Comparison of ENCODE assay signal across 8 cellular contexts in genomic region chr9:33024966-33025571, GRCh38. TPM values are rescaled to one million over a fixed set of nuclear protein-coding genes. Genes with fewer than 3 reads are reported as not detected.
DNase-seq lines count a peak whose midpoint lies in the region; ATAC-seq and TF ChIP-seq lines count a peak whose summit lies in the region.

Gene DNAJA1, plus strand, starts transcription at chr9:33025273. Its CDS starts 1,212 bp downstream, at chr9:33026485.

- no peaks in the 10 kb centered on the region for H3K9me3 Mint-ChIP-seq in Caco-2 (ENCODE audit: unreplicated experiment)
- no peaks in the 10 kb centered on the region for H3K9me3 Mint-ChIP-seq in activated CD8-positive, alpha-beta memory T cell treated with anti-CD3 and anti-CD28 coated beads, Interleukin-2, amount 10 ng/mL, durations not matched to agents 7 days and 5 days (ENCODE audit: low read depth)

- POLR2A ChIA-PET in Caco-2 (lab: Charles Lee): interaction anchor here (0.6 to 2.1 kb wide), 20 partner anchors 9 to 474 kb away, joined by 3 to 13 read pairs (median 4); partner anchors contain the start of genes APTX, B4GALT1, NFX1 and NOL6

- H3K4me3 ChIP-seq in Caco-2 (ENCODE audit: low read depth, low read length): peak within 1 kb of the TSS; percentile 100
- peak within 1 kb of the TSS; percentile 95 for H3K4me3 ChIP-seq in endocrine pancreas (ENCODE audit: control insufficient read depth, insufficient read depth, low read length)
- H3K4me3 ChIP-seq in mesodermal cell (ENCODE audit: extremely low read depth, insufficient read depth, low read length, poor library complexity, severe bottlenecking): peak within 1 kb of the TSS; percentile 94

- no peak for TF ChIP-seq CTCF in Caco-2 (IDR thresholded peaks at IDR 0.05; ENCODE audit: insufficient read depth in 1 of 2, low read depth in 1 of 2, low read length in 1 of 2, severe bottlenecking in 1 of 2, unreplicated experiment in 1 of 2)

- intact Hi-C loops in Caco-2 (cut with micrococcal nuclease; ENCODE audit: unreplicated experiment): loop anchor here (1.0 to 2.0 kb wide), 2 partner anchors 20 to 24 kb away; partner anchors contain the start of gene APTX

- H3K27ac Mint-ChIP-seq in Caco-2 (ENCODE audit: unreplicated experiment): peak within 1 kb of the TSS; percentile 87
- peak within 1 kb of the TSS; percentile 94 for H3K27ac Mint-ChIP-seq in activated CD8-positive, alpha-beta memory T cell treated with anti-CD3 and anti-CD28 coated beads, Interleukin-2, amount 10 ng/mL, durations not matched to agents 7 days and 5 days

- peaks cover 20% of the 10 kb centered on the region for H3K4me1 Mint-ChIP-seq in Caco-2 (ENCODE audit: low read depth, unreplicated experiment)
- H3K4me1 Mint-ChIP-seq in activated CD8-positive, alpha-beta memory T cell treated with anti-CD3 and anti-CD28 coated beads, Interleukin-2, amount 10 ng/mL, durations not matched to agents 7 days and 5 days: peaks cover 62% of the 10 kb centered on the region

- H3K4me1 ChIP-seq in Caco-2 (peaks cover 28% of the 10 kb centered on the region), endocrine pancreas (ENCODE audit: control insufficient read depth, insufficient read depth, low read length) (peaks cover 21% of the 10 kb centered on the region), mesodermal cell (ENCODE audit: control insufficient read depth, insufficient read depth, low read length, poor library complexity, severe bottlenecking) (peaks cover 16% of the 10 kb centered on the region)

- H3K4me3 Mint-ChIP-seq in Caco-2 (ENCODE audit: unreplicated experiment): peak within 1 kb of the TSS; percentile 86
- H3K4me3 Mint-ChIP-seq in activated CD8-positive, alpha-beta memory T cell treated with anti-CD3 and anti-CD28 coated beads, Interleukin-2, amount 10 ng/mL, durations not matched to agents 7 days and 5 days: peak within 1 kb of the TSS; percentile 96

- H3K27me3 ChIP-seq in Caco-2 (replicated peaks; ENCODE audit: control insufficient read depth, insufficient read depth, low read length): no peaks in the 10 kb centered on the region
- H3K27me3 ChIP-seq in endocrine pancreas (ENCODE audit: control insufficient read depth, insufficient read depth, low read length): no peaks in the 10 kb centered on the region

- 0% methylated on average over 60 to 61 of the region's 61 CpGs for WGBS in mesodermal cell (ENCODE audit: insufficient coverage in 2 of 2), 2 experiments

- H3K27ac ChIP-seq in mesodermal cell (ENCODE audit: low read depth, low read length, severe bottlenecking): peak within 1 kb of the TSS; percentile 98

- peak; percentile 90 for ATAC-seq in GM21360 (IDR thresholded peaks at IDR 0.05; ENCODE audit: unreplicated experiment)
- ATAC-seq in activated CD8-positive, alpha-beta memory T cell treated with anti-CD3 and anti-CD28 coated beads, Interleukin-2, amount 10 ng/mL, durations not matched to agents 7 days and 5 days: peak; percentile 81

- H3K9ac ChIP-seq in endocrine pancreas (ENCODE audit: control insufficient read depth, insufficient read depth, low read length): peak within 1 kb of the TSS; percentile 99

- peaks cover 63% of the 10 kb centered on the region for H3K36me3 Mint-ChIP-seq in Caco-2 (ENCODE audit: insufficient read depth, unreplicated experiment)
- peaks cover 50% of the 10 kb centered on the region for H3K36me3 Mint-ChIP-seq in activated CD8-positive, alpha-beta memory T cell treated with anti-CD3 and anti-CD28 coated beads, Interleukin-2, amount 10 ng/mL, durations not matched to agents 7 days and 5 days

- no TSS peak for BruUV-seq in Caco-2 (replicated peaks; lab: Mats Ljungman, UMichigan)

- H3K9me3 ChIP-seq in Caco-2 (no peaks in the 10 kb centered on the region), endocrine pancreas (ENCODE audit: control insufficient read depth, low read length) (no peaks in the 10 kb centered on the region), mesodermal cell (ENCODE audit: control insufficient read depth, low read length) (no peaks in the 10 kb centered on the region)

- DNase-seq in Caco-2: peak; percentile 93 to 97
- DNase-seq in HT-29 (ENCODE audit: low spot score): peak; percentile 95
- peak; percentile 84 for DNase-seq in NOMO-1 treated with DMSO at 0.1 percent for 48 hours (lab: John Stamatoyannopoulos, UW; ENCODE audit: unreplicated experiment)
- peak; percentile 95 for DNase-seq in activated CD8-positive, alpha-beta memory T cell treated with anti-CD3 and anti-CD28 coated beads, Interleukin-2, amount 10 ng/mL, durations not matched to agents 7 days and 5 days
- DNase-seq in stimulated activated CD8-positive, alpha-beta memory T cell treated with anti-CD3 and anti-CD28 coated beads, Interleukin-15, amount 100 ng/mL, for 24 hours (ENCODE audit: low read depth): peak; percentile 95

- H3K36me3 ChIP-seq in Caco-2 (ENCODE audit: control insufficient read depth, insufficient read depth, low read length) (peaks cover 1% of the 10 kb centered on the region; the same call in 1 of the 2 replicates), endocrine pancreas (ENCODE audit: control insufficient read depth, insufficient read depth, low read length) (peaks cover 4% of the 10 kb centered on the region), mesodermal cell (ENCODE audit: control insufficient read depth, insufficient read depth, low read length) (peaks cover 55% of the 10 kb centered on the region)

- CTCF ChIA-PET in Caco-2 (lab: Charles Lee): interaction anchor here (0.5 to 0.7 kb wide), 2 partner anchors 240 to 265 kb away, joined by 4 read pairs; partner anchors contain the start of genes BAG1, CHMP5 and NFX1
- CTCF ChIA-PET in activated CD8-positive, alpha-beta memory T cell treated with anti-CD3 and anti-CD28 coated beads, Interleukin-2, amount 10 ng/mL, durations not matched to agents 7 days and 5 days (lab: Charles Lee): interaction anchor here (1.0 to 2.2 kb wide), 6 partner anchors 12 to 474 kb away, joined by 3 to 8 read pairs (median 4); no protein-coding TSS in a partner anchor

- H3K27me3 Mint-ChIP-seq in Caco-2 (ENCODE audit: insufficient read depth, unreplicated experiment): no peaks in the 10 kb centered on the region
- no peaks in the 10 kb centered on the region for H3K27me3 Mint-ChIP-seq in activated CD8-positive, alpha-beta memory T cell treated with anti-CD3 and anti-CD28 coated beads, Interleukin-2, amount 10 ng/mL, durations not matched to agents 7 days and 5 days

RNA-seq across cellular contexts. Expression of gene DNAJA1, which starts in this region (rescaled TPM):
- 187 and 198 TPM in 2 replicates for total RNA-seq in Caco-2 (2022)
- total RNA-seq in HT-29 (2014; rRNA removed; shearing (Covaris generic)): 53.2 and 59.5 TPM in 2 replicates
- 100 to 1,000 TPM; 160 to 215 TPM for total RNA-seq in activated CD8-positive, alpha-beta memory T cell treated with anti-CD3 and anti-CD28 coated beads, Interleukin-2, amount 10 ng/mL, durations not matched to agents 7 days and 5 days
- 136 TPM for polyA plus RNA-seq in mesodermal cell (2013, experiment 1 of 2)
- 148 TPM for polyA plus RNA-seq in mesodermal cell (2013, experiment 2 of 2)

Comparison
In these comparisons a context has a peak if more than half of its experiments do, and no peak if none do; other contexts are left out.
1. Peak in every context shown above with its lines: DNase-seq, ATAC-seq, H3K4me3 ChIP-seq and H3K27ac ChIP-seq.